Comparison of ENCODE assay signal across 9 cellular contexts in genomic region chr13:95643009-95643408, GRCh38. TPM values are rescaled to one million over a fixed set of nuclear protein-coding genes. Genes with fewer than 3 reads are reported as not detected.
DNase-seq lines count a peak whose midpoint lies in the region; TF ChIP-seq lines count a peak whose summit lies in the region.
"Had no signal": no experiment of that assay in that cellular context is flagged by ENCODE, and none has a peak within 500 bp of the region (broad histone marks: within the 10 kb centered on the region; RNA-seq: fewer than 3 reads in every experiment).

No MANE protein-coding gene starts in this region.

- no peak overlapping the region for H3K56ac ChIP-seq in mesendoderm (ENCODE audit: low read length)

- H3K9me3 Mint-ChIP-seq in activated CD4-positive, alpha-beta T cell treated with anti-CD3 and anti-CD28 coated beads, Interleukin-2, amount 10 ng/mL, durations not matched to agents 24 days and 14 days = no peaks in the 10 kb centered on the region
- H3K9me3 Mint-ChIP-seq in activated CD4-positive, alpha-beta memory T cell treated with anti-CD3 and anti-CD28 coated beads, Interleukin-2, amount 10 ng/mL, durations not matched to agents 7 days and 5 days = no peaks in the 10 kb centered on the region
- H3K9me3 Mint-ChIP-seq: T-helper 1 cell treated with Interleukin-12 subunit alpha and Interleukin-12 subunit beta and Interleukin-4 antibody, amounts not matched to agents 30 μg/mL and 1 μg/mL, for 36 hours had no signal

- intact Hi-C loops in activated CD4-positive, alpha-beta T cell treated with anti-CD3 and anti-CD28 coated beads, Interleukin-2, amount 10 ng/mL, durations not matched to agents 24 days and 14 days (cut with micrococcal nuclease) = loop anchor here (5.0 kb wide), 2 partner anchors 34 to 931 kb away; partner anchors contain the start of genes DNAJC3 and SOX21
- intact Hi-C loops in transverse colon (cut with DNase I; ENCODE audit: low total_unique reads) = no loop called here

- POLR2A ChIA-PET in activated CD4-positive, alpha-beta memory T cell treated with anti-CD3 and anti-CD28 coated beads, Interleukin-2, amount 10 ng/mL, durations not matched to agents 7 days and 5 days (lab: Charles Lee) = no interaction called here

- no peak for TF ChIP-seq CTCF in transverse colon (IDR thresholded peaks at IDR 0.05)

- H3K9me3 ChIP-seq in transverse colon = no peaks in the 10 kb centered on the region

- no peaks in the 10 kb centered on the region for H3K36me3 Mint-ChIP-seq in activated CD4-positive, alpha-beta T cell treated with anti-CD3 and anti-CD28 coated beads, Interleukin-2, amount 10 ng/mL, durations not matched to agents 24 days and 14 days (ENCODE audit: low read depth)
- H3K36me3 Mint-ChIP-seq in activated CD4-positive, alpha-beta memory T cell treated with anti-CD3 and anti-CD28 coated beads, Interleukin-2, amount 10 ng/mL, durations not matched to agents 7 days and 5 days (ENCODE audit: low read depth) = no peaks in the 10 kb centered on the region

- H4K8ac ChIP-seq in mesendoderm (ENCODE audit: low read depth, low read length) = no peak overlapping the region

- in situ Hi-C loops in transverse colon (cut with MboI; ENCODE audit: low pct_ligation_motif_present in 1 of 4, low pct_unique_long_range_greater_than_20kb in 1 of 4, low sequenced_read_pairs in 3 of 4) = no loop called here

- no peak for TF ChIP-seq EP300 in transverse colon (IDR thresholded peaks at IDR 0.05; ENCODE audit: low read depth)

- no peak overlapping the region for H3K23ac ChIP-seq in mesendoderm (ENCODE audit: low read length)

- H3K18ac ChIP-seq in mesendoderm (ENCODE audit: low read length) = no peak overlapping the region

- H3K9ac ChIP-seq in mesendoderm (ENCODE audit: low read length) = peak overlapping the region; percentile 69

- H3K4me1 Mint-ChIP-seq in activated CD4-positive, alpha-beta T cell treated with anti-CD3 and anti-CD28 coated beads, Interleukin-2, amount 10 ng/mL, durations not matched to agents 24 days and 14 days = peaks cover 8% of the 10 kb centered on the region
- peaks cover 10% of the 10 kb centered on the region for H3K4me1 Mint-ChIP-seq in activated CD4-positive, alpha-beta memory T cell treated with anti-CD3 and anti-CD28 coated beads, Interleukin-2, amount 10 ng/mL, durations not matched to agents 7 days and 5 days

- peak overlapping the region; percentile 43 for H3K4me2 ChIP-seq in mesendoderm (ENCODE audit: low read length)

- no peak overlapping the region for H4K5ac ChIP-seq in mesendoderm (ENCODE audit: low read length)

- WGBS in mesendoderm (ENCODE audit: extremely low coverage, insufficient coverage, low lambda C conversion rate) = no CpG with 5 or more reads among the region's 4 CpGs
- WGBS in transverse colon (ENCODE audit: low coverage in 1 of 2), 2 donors = 34 to 59% methylated on average over 4 of the region's 4 CpGs

- H3K27ac ChIP-seq in cingulate gyrus (ENCODE audit: low read depth, low read length) (peak overlapping the region; percentile 32), mesendoderm (ENCODE audit: low read depth, low read length) (no peak overlapping the region), transverse colon (peak overlapping the region; percentile 77 to 91 (median 80))

- H2BK15ac ChIP-seq in mesendoderm (replicated peaks; ENCODE audit: low read depth) = no peak overlapping the region

- DNase-seq in activated CD4-positive, alpha-beta T cell treated with anti-CD3 and anti-CD28 coated beads, Interleukin-2, amount 10 ng/mL, durations not matched to agents 24 days and 14 days = peak; percentile 32
- no peak for DNase-seq in activated CD4-positive, alpha-beta T cell treated with anti-CD3 and anti-CD28 coated beads, Interleukin-2, amount 50 U/mL, for 4 hours
- peak; percentile 32 for DNase-seq in mesendoderm
- DNase-seq in transverse colon = no peak
- DNase-seq in pons (ENCODE audit: low spot score) = no peak
- DNase-seq in activated CD4-positive, alpha-beta memory T cell treated with anti-CD3 and anti-CD28 coated beads, Interleukin-2, amount 10 ng/mL, durations not matched to agents 7 days and 5 days = no peak
- no peak for DNase-seq in Ammon's horn (ENCODE audit: low spot score)

- no peak overlapping the region for H3K4ac ChIP-seq in mesendoderm (ENCODE audit: low read depth, low read length)

- H3K4me1 ChIP-seq in mesendoderm (ENCODE audit: control insufficient read depth, low read depth, low read length) = peaks cover 2% of the 10 kb centered on the region
- peaks cover 3 to 34% (median 8%) of the 10 kb centered on the region in 4 donors for H3K4me1 ChIP-seq in transverse colon

- peaks cover 2% of the 10 kb centered on the region for H3K79me2 ChIP-seq in mesendoderm (ENCODE audit: control insufficient read depth, insufficient read depth, low read length)

- H3K36me3 ChIP-seq in mesendoderm (ENCODE audit: control insufficient read depth, insufficient read depth, low read length) (no peaks in the 10 kb centered on the region), transverse colon (no peaks in the 10 kb centered on the region)

- H3K27me3 ChIP-seq in mesendoderm (ENCODE audit: insufficient read depth, low read length, poor library complexity) = no peaks in the 10 kb centered on the region
- H3K27me3 ChIP-seq in transverse colon = peaks cover 59% of the 10 kb centered on the region

- no peak for TF ChIP-seq POLR2A in transverse colon (IDR thresholded peaks at IDR 0.05)

- no peak overlapping the region for H2AK5ac ChIP-seq in mesendoderm (ENCODE audit: low read length)

- CTCF ChIA-PET in activated CD4-positive, alpha-beta memory T cell treated with anti-CD3 and anti-CD28 coated beads, Interleukin-2, amount 10 ng/mL, durations not matched to agents 7 days and 5 days (lab: Charles Lee) = interaction anchor here (1.0 kb wide), 1 partner anchor 19 kb away, joined by 3 read pairs; no protein-coding TSS in a partner anchor

- H2BK120ac ChIP-seq in mesendoderm (ENCODE audit: low read depth, low read length) = no peak overlapping the region

- H3K4me3 ChIP-seq in mesendoderm (ENCODE audit: low read length) (no peak overlapping the region), transverse colon (peak overlapping the region in 1 of 4 donors; percentile 55)

- H3K79me1 ChIP-seq in mesendoderm (ENCODE audit: low read length) = peaks cover 3% of the 10 kb centered on the region

- H3K27me3 Mint-ChIP-seq in activated CD4-positive, alpha-beta T cell treated with anti-CD3 and anti-CD28 coated beads, Interleukin-2, amount 10 ng/mL, durations not matched to agents 24 days and 14 days = peaks cover 59% of the 10 kb centered on the region
- peaks cover 41% of the 10 kb centered on the region for H3K27me3 Mint-ChIP-seq in activated CD4-positive, alpha-beta memory T cell treated with anti-CD3 and anti-CD28 coated beads, Interleukin-2, amount 10 ng/mL, durations not matched to agents 7 days and 5 days

- no peak overlapping the region for H2BK5ac ChIP-seq in mesendoderm (ENCODE audit: low read length)

- no peak overlapping the region for H3K27ac Mint-ChIP-seq in activated CD4-positive, alpha-beta T cell treated with anti-CD3 and anti-CD28 coated beads, Interleukin-2, amount 10 ng/mL, durations not matched to agents 24 days and 14 days
- H3K27ac Mint-ChIP-seq in activated CD4-positive, alpha-beta memory T cell treated with anti-CD3 and anti-CD28 coated beads, Interleukin-2, amount 10 ng/mL, durations not matched to agents 7 days and 5 days = no peak overlapping the region
- H3K27ac Mint-ChIP-seq: T-helper 1 cell treated with Interleukin-12 subunit alpha and Interleukin-12 subunit beta and Interleukin-4 antibody, amounts not matched to agents 30 μg/mL and 1 μg/mL, for 36 hours had no signal

- no peak overlapping the region for H3K4me3 Mint-ChIP-seq in activated CD4-positive, alpha-beta T cell treated with anti-CD3 and anti-CD28 coated beads, Interleukin-2, amount 10 ng/mL, durations not matched to agents 24 days and 14 days
- no peak overlapping the region for H3K4me3 Mint-ChIP-seq in activated CD4-positive, alpha-beta memory T cell treated with anti-CD3 and anti-CD28 coated beads, Interleukin-2, amount 10 ng/mL, durations not matched to agents 7 days and 5 days

RNA-seq across cellular contexts. Expression of gene DZIP1, which starts 1.5 kb away (rescaled TPM):
- total RNA-seq in activated CD4-positive, alpha-beta T cell treated with anti-CD3 and anti-CD28 coated beads, Interleukin-2, amount 10 ng/mL, durations not matched to agents 24 days and 14 days = 0.12 and 0.14 TPM in 2 replicates
- 30.3 TPM for polyA plus RNA-seq in mesendoderm (2013, experiment 1 of 2)
- polyA plus RNA-seq in mesendoderm (2013, experiment 2 of 2) = 30.8 TPM
- total RNA-seq in transverse colon = 10 to 100 TPM in 1 of 4 donors, 1 to 10 TPM in 3; 6.4 to 15.3 (median 8.1) TPM
- under 1 TPM; 0.30 to 0.40 TPM for total RNA-seq in activated CD4-positive, alpha-beta memory T cell treated with anti-CD3 and anti-CD28 coated beads, Interleukin-2, amount 10 ng/mL, durations not matched to agents 7 days and 5 days

RNA-seq across cellular contexts. Expression of gene DNAJC3, which starts 33.9 kb away (rescaled TPM):
- 25.2 and 25.6 TPM in 2 replicates for total RNA-seq in activated CD4-positive, alpha-beta T cell treated with anti-CD3 and anti-CD28 coated beads, Interleukin-2, amount 10 ng/mL, durations not matched to agents 24 days and 14 days
- 21.2 TPM for polyA plus RNA-seq in mesendoderm (2013, experiment 1 of 2)
- 20.8 TPM for polyA plus RNA-seq in mesendoderm (2013, experiment 2 of 2)
- total RNA-seq in transverse colon = 10 to 100 TPM; 22.8 to 49.7 (median 35.5) TPM
- total RNA-seq in activated CD4-positive, alpha-beta memory T cell treated with anti-CD3 and anti-CD28 coated beads, Interleukin-2, amount 10 ng/mL, durations not matched to agents 7 days and 5 days = 10 to 100 TPM; 26.4 to 27.5 TPM

Comparison
In these comparisons a context has a peak if more than half of its experiments do, and no peak if none do; other contexts are left out.
1. DNase-seq: peak in activated CD4-positive, alpha-beta T cell treated with anti-CD3 and anti-CD28 coated beads, Interleukin-2, amount 10 ng/mL, durations not matched to agents 24 days and 14 days (single experiment) and mesendoderm (single experiment); none in activated CD4-positive, alpha-beta T cell treated with anti-CD3 and anti-CD28 coated beads, Interleukin-2, amount 50 U/mL, for 4 hours (0 of 2), transverse colon (single experiment), pons (single experiment), activated CD4-positive, alpha-beta memory T cell treated with anti-CD3 and anti-CD28 coated beads, Interleukin-2, amount 10 ng/mL, durations not matched to agents 7 days and 5 days (single experiment) and Ammon's horn (single experiment).